ENCODE assay signal across 1 cellular context in the genomic region with DNA sequence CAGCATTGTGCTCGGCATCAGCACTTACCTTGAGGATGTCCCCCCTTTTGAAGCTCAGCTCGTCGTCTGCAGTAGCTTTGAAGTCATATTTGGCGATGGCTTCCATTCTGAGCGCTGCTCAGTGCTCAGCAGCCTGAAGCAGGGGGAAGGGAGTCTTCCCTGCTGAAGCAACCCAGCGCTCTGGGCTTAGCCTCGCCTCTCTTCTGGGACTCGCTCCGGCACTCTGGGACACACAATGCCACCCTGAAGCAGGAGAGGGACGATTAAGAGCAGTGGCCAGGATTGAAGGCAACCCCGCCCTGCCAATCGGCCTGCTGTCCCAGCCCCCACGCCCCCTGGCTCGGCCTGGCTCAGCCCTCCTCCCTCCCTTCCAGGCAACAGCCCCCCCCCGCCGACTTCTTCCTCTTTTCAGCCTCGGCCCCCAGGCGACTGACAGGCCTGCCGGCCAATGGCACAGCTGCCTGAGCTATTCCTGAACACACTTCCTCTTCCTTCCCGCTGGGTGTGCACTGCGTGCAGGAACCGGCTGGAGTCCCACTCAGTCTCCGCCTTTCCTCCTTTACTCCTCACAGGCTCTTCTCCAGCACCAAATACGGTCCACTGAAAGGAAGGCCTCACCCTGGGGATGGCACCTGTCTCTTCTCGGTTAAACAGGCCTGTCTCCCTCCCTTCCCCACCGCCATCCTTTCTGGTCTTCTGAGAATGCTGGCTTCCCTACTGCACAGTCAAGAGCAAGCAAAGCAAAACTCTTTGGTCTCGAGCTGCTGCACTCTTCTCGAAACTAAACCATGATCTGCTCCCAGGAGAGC.
A peak's percentile ranks its signal among the peaks of the same experiment; 100 is the strongest.
TF ChIP-seq lines count a peak whose summit lies in the region.

No MANE protein-coding gene starts in this region.

TF ChIP-seq in HepG2, 621 proteins besides CTCF, POLR2A, EP300 and RAD21 (continued from another document and continues in another):
- TF ChIP-seq, protein P1, sequence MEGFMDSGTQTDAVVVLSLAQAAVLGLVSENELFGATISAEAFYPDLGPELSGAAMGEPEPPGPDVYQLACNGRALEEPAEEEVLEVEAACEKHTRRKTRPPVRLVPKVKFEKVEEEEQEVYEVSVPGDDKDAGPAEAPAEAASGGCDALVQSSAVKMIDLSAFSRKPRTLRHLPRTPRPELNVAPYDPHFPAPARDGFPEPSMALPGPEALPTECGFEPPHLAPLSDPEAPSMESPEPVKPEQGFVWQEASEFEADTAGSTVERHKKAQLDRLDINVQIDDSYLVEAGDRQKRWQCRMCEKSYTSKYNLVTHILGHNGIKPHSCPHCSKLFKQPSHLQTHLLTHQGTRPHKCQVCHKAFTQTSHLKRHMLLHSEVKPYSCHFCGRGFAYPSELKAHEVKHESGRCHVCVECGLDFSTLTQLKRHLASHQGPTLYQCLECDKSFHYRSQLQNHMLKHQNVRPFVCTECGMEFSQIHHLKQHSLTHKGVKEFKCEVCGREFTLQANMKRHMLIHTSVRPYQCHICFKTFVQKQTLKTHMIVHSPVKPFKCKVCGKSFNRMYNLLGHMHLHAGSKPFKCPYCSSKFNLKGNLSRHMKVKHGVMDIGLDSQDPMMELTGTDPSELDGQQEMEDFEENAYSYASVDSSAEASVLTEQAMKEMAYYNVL (CRISPR knock-in tag; IDR thresholded peaks at IDR 0.05; ENCODE audit: borderline replicate concordance): 0 out of 2 replicates have a peak, but pooled peaks have one; percentile 48
- TF ChIP-seq, protein P2, sequence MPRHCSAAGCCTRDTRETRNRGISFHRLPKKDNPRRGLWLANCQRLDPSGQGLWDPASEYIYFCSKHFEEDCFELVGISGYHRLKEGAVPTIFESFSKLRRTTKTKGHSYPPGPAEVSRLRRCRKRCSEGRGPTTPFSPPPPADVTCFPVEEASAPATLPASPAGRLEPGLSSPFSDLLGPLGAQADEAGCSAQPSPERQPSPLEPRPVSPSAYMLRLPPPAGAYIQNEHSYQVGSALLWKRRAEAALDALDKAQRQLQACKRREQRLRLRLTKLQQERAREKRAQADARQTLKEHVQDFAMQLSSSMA (CRISPR knock-in tag; IDR thresholded peaks at IDR 0.05): peak; percentile 74; the same call in 1 of the 2 replicates
- TF ChIP-seq, protein P3, sequence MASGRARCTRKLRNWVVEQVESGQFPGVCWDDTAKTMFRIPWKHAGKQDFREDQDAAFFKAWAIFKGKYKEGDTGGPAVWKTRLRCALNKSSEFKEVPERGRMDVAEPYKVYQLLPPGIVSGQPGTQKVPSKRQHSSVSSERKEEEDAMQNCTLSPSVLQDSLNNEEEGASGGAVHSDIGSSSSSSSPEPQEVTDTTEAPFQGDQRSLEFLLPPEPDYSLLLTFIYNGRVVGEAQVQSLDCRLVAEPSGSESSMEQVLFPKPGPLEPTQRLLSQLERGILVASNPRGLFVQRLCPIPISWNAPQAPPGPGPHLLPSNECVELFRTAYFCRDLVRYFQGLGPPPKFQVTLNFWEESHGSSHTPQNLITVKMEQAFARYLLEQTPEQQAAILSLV (CRISPR knock-in tag; IDR thresholded peaks at IDR 0.05; ENCODE audit: borderline replicate concordance): no peak; the same call in 1 of the 2 replicates
- TF ChIP-seq AGO1 (IDR thresholded peaks at IDR 0.05; ENCODE audit: low read depth, low read length, poor library complexity, severe bottlenecking): no peak
- no peak for TF ChIP-seq CC2D1A (CRISPR knock-in tag; IDR thresholded peaks at IDR 0.05)
- no peak for TF ChIP-seq RAD51 (IDR thresholded peaks at IDR 0.05; ENCODE audit: borderline replicate concordance)
- TF ChIP-seq ZNF776 (CRISPR knock-in tag; IDR thresholded peaks at IDR 0.05): no peak
- TF ChIP-seq, protein P4, sequence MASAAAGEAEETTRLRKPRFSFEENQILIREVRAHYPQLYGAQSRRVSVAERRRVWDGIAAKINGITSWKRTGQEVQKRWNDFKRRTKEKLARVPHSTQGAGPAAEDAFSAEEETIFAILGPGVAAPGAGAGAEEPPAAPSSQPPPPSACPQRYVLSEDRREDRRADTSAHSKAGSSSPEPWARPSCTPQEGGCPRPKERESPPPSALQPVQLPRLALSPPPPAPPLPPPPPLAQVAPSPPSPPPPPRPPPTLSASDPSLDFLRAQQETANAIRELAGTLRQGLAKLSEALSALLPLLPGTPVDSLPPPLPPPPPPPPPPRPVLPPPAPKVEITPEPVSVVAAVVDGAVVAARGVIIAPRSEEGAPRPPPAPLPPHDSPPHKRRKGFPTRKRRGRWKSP (CRISPR knock-in tag; IDR thresholded peaks at IDR 0.05): peak; percentile 74; the same call in 1 of the 2 replicates
- TF ChIP-seq, protein P5, sequence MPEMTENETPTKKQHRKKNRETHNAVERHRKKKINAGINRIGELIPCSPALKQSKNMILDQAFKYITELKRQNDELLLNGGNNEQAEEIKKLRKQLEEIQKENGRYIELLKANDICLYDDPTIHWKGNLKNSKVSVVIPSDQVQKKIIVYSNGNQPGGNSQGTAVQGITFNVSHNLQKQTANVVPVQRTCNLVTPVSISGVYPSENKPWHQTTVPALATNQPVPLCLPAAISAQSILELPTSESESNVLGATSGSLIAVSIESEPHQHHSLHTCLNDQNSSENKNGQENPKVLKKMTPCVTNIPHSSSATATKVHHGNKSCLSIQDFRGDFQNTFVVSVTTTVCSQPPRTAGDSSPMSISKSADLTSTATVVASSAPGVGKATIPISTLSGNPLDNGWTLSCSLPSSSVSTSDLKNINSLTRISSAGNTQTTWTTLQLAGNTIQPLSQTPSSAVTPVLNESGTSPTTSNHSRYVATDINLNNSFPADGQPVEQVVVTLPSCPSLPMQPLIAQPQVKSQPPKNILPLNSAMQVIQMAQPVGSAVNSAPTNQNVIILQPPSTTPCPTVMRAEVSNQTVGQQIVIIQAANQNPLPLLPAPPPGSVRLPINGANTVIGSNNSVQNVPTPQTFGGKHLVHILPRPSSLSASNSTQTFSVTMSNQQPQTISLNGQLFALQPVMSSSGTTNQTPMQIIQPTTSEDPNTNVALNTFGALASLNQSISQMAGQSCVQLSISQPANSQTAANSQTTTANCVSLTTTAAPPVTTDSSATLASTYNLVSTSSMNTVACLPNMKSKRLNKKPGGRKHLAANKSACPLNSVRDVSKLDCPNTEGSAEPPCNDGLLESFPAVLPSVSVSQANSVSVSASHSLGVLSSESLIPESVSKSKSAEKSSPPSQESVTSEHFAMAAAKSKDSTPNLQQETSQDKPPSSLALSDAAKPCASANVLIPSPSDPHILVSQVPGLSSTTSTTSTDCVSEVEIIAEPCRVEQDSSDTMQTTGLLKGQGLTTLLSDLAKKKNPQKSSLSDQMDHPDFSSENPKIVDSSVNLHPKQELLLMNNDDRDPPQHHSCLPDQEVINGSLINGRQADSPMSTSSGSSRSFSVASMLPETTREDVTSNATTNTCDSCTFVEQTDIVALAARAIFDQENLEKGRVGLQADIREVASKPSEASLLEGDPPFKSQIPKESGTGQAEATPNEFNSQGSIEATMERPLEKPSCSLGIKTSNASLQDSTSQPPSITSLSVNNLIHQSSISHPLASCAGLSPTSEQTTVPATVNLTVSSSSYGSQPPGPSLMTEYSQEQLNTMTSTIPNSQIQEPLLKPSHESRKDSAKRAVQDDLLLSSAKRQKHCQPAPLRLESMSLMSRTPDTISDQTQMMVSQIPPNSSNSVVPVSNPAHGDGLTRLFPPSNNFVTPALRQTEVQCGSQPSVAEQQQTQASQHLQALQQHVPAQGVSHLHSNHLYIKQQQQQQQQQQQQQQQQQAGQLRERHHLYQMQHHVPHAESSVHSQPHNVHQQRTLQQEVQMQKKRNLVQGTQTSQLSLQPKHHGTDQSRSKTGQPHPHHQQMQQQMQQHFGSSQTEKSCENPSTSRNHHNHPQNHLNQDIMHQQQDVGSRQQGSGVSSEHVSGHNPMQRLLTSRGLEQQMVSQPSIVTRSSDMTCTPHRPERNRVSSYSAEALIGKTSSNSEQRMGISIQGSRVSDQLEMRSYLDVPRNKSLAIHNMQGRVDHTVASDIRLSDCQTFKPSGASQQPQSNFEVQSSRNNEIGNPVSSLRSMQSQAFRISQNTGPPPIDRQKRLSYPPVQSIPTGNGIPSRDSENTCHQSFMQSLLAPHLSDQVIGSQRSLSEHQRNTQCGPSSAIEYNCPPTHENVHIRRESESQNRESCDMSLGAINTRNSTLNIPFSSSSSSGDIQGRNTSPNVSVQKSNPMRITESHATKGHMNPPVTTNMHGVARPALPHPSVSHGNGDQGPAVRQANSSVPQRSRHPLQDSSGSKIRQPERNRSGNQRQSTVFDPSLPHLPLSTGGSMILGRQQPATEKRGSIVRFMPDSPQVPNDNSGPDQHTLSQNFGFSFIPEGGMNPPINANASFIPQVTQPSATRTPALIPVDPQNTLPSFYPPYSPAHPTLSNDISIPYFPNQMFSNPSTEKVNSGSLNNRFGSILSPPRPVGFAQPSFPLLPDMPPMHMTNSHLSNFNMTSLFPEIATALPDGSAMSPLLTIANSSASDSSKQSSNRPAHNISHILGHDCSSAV (CRISPR knock-in tag; IDR thresholded peaks at IDR 0.05; ENCODE audit: borderline replicate concordance): no peak
- no peak for TF ChIP-seq ONECUT2 (CRISPR knock-in tag; IDR thresholded peaks at IDR 0.05)
- peak; percentile 44 for TF ChIP-seq TEAD3 (CRISPR knock-in tag; optimal IDR thresholded peaks at IDR 0.05; ENCODE audit: borderline replicate concordance)
- TF ChIP-seq ESRRA (CRISPR knock-in tag; IDR thresholded peaks at IDR 0.05; ENCODE audit: low read depth): no peak
- TF ChIP-seq GABPB1 (CRISPR knock-in tag; IDR thresholded peaks at IDR 0.05): peak; percentile 95
- TF ChIP-seq YY1 (IDR thresholded peaks at IDR 0.05; ENCODE audit: insufficient read depth, insufficient replicate concordance, low read depth, low read length): peak; percentile 19
- TF ChIP-seq, protein P6, sequence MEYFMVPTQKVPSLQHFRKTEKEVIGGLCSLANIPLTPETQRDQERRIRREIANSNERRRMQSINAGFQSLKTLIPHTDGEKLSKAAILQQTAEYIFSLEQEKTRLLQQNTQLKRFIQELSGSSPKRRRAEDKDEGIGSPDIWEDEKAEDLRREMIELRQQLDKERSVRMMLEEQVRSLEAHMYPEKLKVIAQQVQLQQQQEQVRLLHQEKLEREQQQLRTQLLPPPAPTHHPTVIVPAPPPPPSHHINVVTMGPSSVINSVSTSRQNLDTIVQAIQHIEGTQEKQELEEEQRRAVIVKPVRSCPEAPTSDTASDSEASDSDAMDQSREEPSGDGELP (IDR thresholded peaks at IDR 0.05; ENCODE audit: borderline replicate concordance, low read depth): peak; percentile 57; the same call in 1 of the 2 replicates
- TF ChIP-seq NR3C1 (CRISPR knock-in tag; IDR thresholded peaks at IDR 0.05): no peak
- no peak for TF ChIP-seq ZNF446 (CRISPR knock-in tag; IDR thresholded peaks at IDR 0.05)
- no peak for TF ChIP-seq FOXA1 (IDR thresholded peaks at IDR 0.05)
- TF ChIP-seq FOXA1 (CRISPR knock-in tag; IDR thresholded peaks at IDR 0.05): no peak
- TF ChIP-seq, protein P7, sequence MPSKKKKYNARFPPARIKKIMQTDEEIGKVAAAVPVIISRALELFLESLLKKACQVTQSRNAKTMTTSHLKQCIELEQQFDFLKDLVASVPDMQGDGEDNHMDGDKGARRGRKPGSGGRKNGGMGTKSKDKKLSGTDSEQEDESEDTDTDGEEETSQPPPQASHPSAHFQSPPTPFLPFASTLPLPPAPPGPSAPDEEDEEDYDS (CRISPR knock-in tag; IDR thresholded peaks at IDR 0.05): peak; percentile 87
- TF ChIP-seq SOX6 (IDR thresholded peaks at IDR 0.05): no peak
- peak; percentile 68 for TF ChIP-seq SOX6 (CRISPR knock-in tag; IDR thresholded peaks at IDR 0.05)
- TF ChIP-seq SALL2 (CRISPR knock-in tag; IDR thresholded peaks at IDR 0.05): peak; percentile 77
- TF ChIP-seq ZNF709 (CRISPR knock-in tag; IDR thresholded peaks at IDR 0.05): no peak
- TF ChIP-seq, protein P8, sequence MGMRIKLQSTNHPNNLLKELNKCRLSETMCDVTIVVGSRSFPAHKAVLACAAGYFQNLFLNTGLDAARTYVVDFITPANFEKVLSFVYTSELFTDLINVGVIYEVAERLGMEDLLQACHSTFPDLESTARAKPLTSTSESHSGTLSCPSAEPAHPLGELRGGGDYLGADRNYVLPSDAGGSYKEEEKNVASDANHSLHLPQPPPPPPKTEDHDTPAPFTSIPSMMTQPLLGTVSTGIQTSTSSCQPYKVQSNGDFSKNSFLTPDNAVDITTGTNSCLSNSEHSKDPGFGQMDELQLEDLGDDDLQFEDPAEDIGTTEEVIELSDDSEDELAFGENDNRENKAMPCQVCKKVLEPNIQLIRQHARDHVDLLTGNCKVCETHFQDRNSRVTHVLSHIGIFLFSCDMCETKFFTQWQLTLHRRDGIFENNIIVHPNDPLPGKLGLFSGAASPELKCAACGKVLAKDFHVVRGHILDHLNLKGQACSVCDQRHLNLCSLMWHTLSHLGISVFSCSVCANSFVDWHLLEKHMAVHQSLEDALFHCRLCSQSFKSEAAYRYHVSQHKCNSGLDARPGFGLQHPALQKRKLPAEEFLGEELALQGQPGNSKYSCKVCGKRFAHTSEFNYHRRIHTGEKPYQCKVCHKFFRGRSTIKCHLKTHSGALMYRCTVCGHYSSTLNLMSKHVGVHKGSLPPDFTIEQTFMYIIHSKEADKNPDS (CRISPR knock-in tag; IDR thresholded peaks at IDR 0.05): 0 out of 2 replicates have a peak, but pooled peaks have one; percentile 55
- TF ChIP-seq ZNF124 (CRISPR knock-in tag; IDR thresholded peaks at IDR 0.05): no peak
- TF ChIP-seq, protein P9, sequence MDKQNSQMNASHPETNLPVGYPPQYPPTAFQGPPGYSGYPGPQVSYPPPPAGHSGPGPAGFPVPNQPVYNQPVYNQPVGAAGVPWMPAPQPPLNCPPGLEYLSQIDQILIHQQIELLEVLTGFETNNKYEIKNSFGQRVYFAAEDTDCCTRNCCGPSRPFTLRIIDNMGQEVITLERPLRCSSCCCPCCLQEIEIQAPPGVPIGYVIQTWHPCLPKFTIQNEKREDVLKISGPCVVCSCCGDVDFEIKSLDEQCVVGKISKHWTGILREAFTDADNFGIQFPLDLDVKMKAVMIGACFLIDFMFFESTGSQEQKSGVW (CRISPR knock-in tag; IDR thresholded peaks at IDR 0.05; ENCODE audit: borderline replicate concordance): no peak
- no peak for TF ChIP-seq ZNF766 (CRISPR knock-in tag; IDR thresholded peaks at IDR 0.05; ENCODE audit: borderline replicate concordance)
- TF ChIP-seq, protein P10, sequence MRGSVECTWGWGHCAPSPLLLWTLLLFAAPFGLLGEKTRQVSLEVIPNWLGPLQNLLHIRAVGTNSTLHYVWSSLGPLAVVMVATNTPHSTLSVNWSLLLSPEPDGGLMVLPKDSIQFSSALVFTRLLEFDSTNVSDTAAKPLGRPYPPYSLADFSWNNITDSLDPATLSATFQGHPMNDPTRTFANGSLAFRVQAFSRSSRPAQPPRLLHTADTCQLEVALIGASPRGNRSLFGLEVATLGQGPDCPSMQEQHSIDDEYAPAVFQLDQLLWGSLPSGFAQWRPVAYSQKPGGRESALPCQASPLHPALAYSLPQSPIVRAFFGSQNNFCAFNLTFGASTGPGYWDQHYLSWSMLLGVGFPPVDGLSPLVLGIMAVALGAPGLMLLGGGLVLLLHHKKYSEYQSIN (CRISPR knock-in tag; IDR thresholded peaks at IDR 0.05; ENCODE audit: borderline replicate concordance): no peak
- TF ChIP-seq SRSF9 (IDR thresholded peaks at IDR 0.05; ENCODE audit: borderline replicate concordance, insufficient read depth, low read depth, low read length, poor library complexity, severe bottlenecking): no peak
- TF ChIP-seq MAFF (IDR thresholded peaks at IDR 0.05; ENCODE audit: low read depth, low read length): no peak
- no peak for TF ChIP-seq NAIF1 (CRISPR knock-in tag; IDR thresholded peaks at IDR 0.05; ENCODE audit: borderline replicate concordance)
- TF ChIP-seq, protein P11, sequence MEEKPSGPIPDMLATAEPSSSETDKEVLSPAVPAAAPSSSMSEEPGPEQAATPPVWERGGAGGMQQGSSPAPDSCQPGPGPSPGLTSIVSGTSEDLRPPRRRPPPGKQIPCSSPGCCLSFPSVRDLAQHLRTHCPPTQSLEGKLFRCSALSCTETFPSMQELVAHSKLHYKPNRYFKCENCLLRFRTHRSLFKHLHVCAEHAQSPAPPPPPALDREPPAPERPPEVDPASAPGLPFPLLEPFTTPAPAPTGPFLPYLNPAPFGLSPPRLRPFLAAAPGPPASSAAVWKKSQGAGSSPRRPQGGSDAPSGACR (CRISPR knock-in tag; IDR thresholded peaks at IDR 0.05): 0 out of 2 replicates have a peak, but pooled peaks have one; percentile 44
- no peak for TF ChIP-seq ZBTB1 (CRISPR knock-in tag; IDR thresholded peaks at IDR 0.05; ENCODE audit: borderline replicate concordance)
- TF ChIP-seq YEATS2 (CRISPR knock-in tag; IDR thresholded peaks at IDR 0.05; ENCODE audit: borderline replicate concordance): peak; percentile 88
